Comparison of ENCODE assay signal across 18 cellular contexts in the genomic region with DNA sequence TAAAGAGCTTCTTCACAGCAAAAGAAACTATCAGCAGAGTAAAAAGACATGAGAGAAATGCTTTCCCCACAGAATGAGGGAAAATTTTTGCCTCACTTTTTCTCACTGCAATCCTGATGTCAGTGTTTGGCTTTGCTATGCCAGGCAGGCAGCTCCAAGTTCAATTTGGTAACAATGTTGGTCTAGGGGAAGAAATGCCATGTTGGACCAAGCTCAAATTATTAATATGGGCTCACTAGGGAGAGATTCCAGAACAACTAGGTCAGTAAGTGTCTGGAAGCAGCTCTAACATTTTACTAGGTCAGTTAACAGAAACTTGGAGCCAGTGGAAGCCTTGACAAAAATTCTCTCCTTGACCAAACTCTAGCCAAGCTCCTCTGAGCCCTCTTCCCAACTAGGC.
"Had no signal": no experiment of that assay in that cellular context is flagged by ENCODE, and none has a peak within 500 bp of the region (broad histone marks: within the 10 kb centered on the region; RNA-seq: fewer than 3 reads in every experiment).

No MANE protein-coding gene starts in this region.

- ATAC-seq: activated T-cell treated with anti-CD3 and anti-CD28 coated beads, Interleukin-2, amount 50 U/mL, for 72 hours; gastrocnemius medialis; heart left ventricle; stimulated activated naive B cell treated with anti-CD40 and anti-IgM and Interleukin-4, amounts not matched to agents 10 μg/mL and 1 μg/mL and 100 μg/mL, for 72 hours had no signal

- H3K4me3 ChIP-seq: coronary artery, gastrocnemius medialis, heart left ventricle, left ventricle myocardium inferior, sigmoid colon, spleen, tibial nerve had no signal

- H3K27ac ChIP-seq: coronary artery, gastrocnemius medialis, heart left ventricle, left ventricle myocardium inferior, sigmoid colon, spleen, tibial nerve, WERI-Rb-1 had no signal

- H3K9me3 ChIP-seq: gastrocnemius medialis, left ventricle myocardium inferior, sigmoid colon, spleen, tibial nerve had no signal

- DNase-seq: activated CD4-positive, alpha-beta T cell treated with anti-CD3 and anti-CD28 coated beads, Interleukin-2, amount 50 U/mL, for 4 hours; activated T-cell treated with anti-CD3 and anti-CD28 coated beads, Interleukin-2, amount 50 U/mL, for 72 hours; central memory CD4-positive, alpha-beta T cell; gastrocnemius medialis; heart left ventricle; kidney glomerular epithelial cell; left ventricle myocardium inferior; mammary epithelial cell; midbrain; occipital lobe; posterior cingulate gyrus; sigmoid colon; spleen; stimulated activated naive B cell treated with anti-CD40 and anti-IgM and Interleukin-4, amounts not matched to agents 10 μg/mL and 1 μg/mL and 100 μg/mL, for 72 hours; T-helper 2 cell; WERI-Rb-1 had no signal

- H3K4me1 ChIP-seq: gastrocnemius medialis, left ventricle myocardium inferior, spleen, tibial nerve had no signal

- H3K27me3 ChIP-seq: gastrocnemius medialis, heart left ventricle, sigmoid colon, spleen, tibial nerve had no signal

- H3K36me3 ChIP-seq: gastrocnemius medialis, heart left ventricle, left ventricle myocardium inferior, sigmoid colon, spleen, tibial nerve, WERI-Rb-1 had no signal
